In genomic region chr10:108362306-108362705, GRCh38 we compare ENCODE assay signal across 21 cellular contexts.
"Had no signal": no experiment of that assay in that cellular context is flagged by ENCODE, and none has a peak within 500 bp of the region (broad histone marks: within the 10 kb centered on the region; RNA-seq: fewer than 3 reads in every experiment).

No MANE protein-coding gene starts in this region.

- H3K27ac ChIP-seq: colonic mucosa, epithelial cell of prostate, esophagus muscularis mucosa, lower lobe of right lung, ovary, psoas muscle, sigmoid colon, suprapubic skin, transverse colon, upper lobe of right lung, uterus had no signal

- H3K9me3 ChIP-seq: colonic mucosa, esophagus muscularis mucosa, lower lobe of right lung, ovary, psoas muscle, sigmoid colon, suprapubic skin, transverse colon, upper lobe of right lung, uterus had no signal

- H3K4me1 ChIP-seq: colonic mucosa, esophagus muscularis mucosa, lower lobe of right lung, psoas muscle, sigmoid colon, suprapubic skin, transverse colon, upper lobe of right lung, uterus had no signal

- H3K36me3 ChIP-seq: colonic mucosa, esophagus muscularis mucosa, lower lobe of right lung, ovary, sigmoid colon, suprapubic skin, transverse colon, upper lobe of right lung, uterus had no signal

- DNase-seq: colonic mucosa; effector CD8-positive, alpha-beta T cell; endodermal cell; foreskin melanocyte; left ventricle myocardium superior; lower lobe of right lung; natural killer cell; occipital lobe; ovary; posterior cingulate gyrus; psoas muscle; right cardiac atrium; sigmoid colon; stimulated activated naive B cell treated with anti-CD40 and anti-IgM and Interleukin-4, amounts not matched to agents 10 μg/mL and 1 μg/mL and 100 μg/mL, for 72 hours; stimulated activated naive CD8-positive, alpha-beta T cell treated with anti-CD3 and anti-CD28 coated beads, Interleukin-15, amount 100 ng/mL, for 72 hours; transverse colon; upper lobe of right lung; uterus had no signal

- ATAC-seq: left ventricle myocardium superior; lower lobe of right lung; psoas muscle; right cardiac atrium; stimulated activated naive B cell treated with anti-CD40 and anti-IgM and Interleukin-4, amounts not matched to agents 10 μg/mL and 1 μg/mL and 100 μg/mL, for 72 hours; stimulated activated naive CD8-positive, alpha-beta T cell treated with anti-CD3 and anti-CD28 coated beads, Interleukin-15, amount 100 ng/mL, for 72 hours; upper lobe of right lung had no signal

- H3K4me3 ChIP-seq: colonic mucosa, esophagus muscularis mucosa, lower lobe of right lung, ovary, psoas muscle, sigmoid colon, suprapubic skin, transverse colon, upper lobe of right lung, uterus had no signal

- H3K27me3 ChIP-seq: colonic mucosa, esophagus muscularis mucosa, ovary, sigmoid colon, suprapubic skin, transverse colon, upper lobe of right lung, uterus had no signal
